Comparison of ENCODE assay signal across 22 cellular contexts in the genomic region with DNA sequence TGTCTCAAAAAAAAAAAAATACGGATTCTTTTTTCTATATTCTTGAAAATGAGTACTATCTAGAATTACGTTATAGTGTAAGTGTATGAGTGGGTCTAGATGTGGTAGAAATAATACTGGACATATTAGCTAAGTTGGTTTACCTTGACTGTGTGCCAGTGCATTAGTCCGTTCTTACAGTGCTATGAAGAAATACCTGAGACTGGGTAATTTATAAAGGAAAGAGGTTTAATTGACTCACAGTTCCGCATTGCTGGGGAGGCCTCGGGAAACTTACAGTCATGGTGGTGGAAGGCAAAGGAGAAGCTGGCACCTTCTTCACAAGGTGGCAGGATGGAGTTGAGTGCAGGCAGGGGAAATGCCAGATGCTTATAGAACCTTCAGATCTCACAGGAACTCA.
DNase-seq lines count a peak whose midpoint lies in the region; ATAC-seq and TF ChIP-seq lines count a peak whose summit lies in the region.
"Had no signal": no experiment of that assay in that cellular context is flagged by ENCODE, and none has a peak within 500 bp of the region (broad histone marks: within the 10 kb centered on the region; RNA-seq: fewer than 3 reads in every experiment).

No MANE protein-coding gene starts in this region.

- H3K27ac Mint-ChIP-seq in T-helper 17 cell: peak overlapping the region; percentile 5
- H3K27ac Mint-ChIP-seq: HFFc6 had no signal

- H3K27me3 ChIP-seq in sigmoid colon: no peaks in the 10 kb centered on the region
- H3K27me3 ChIP-seq: Peyer's patch had no signal

- H3K4me3 Mint-ChIP-seq in T-helper 17 cell: no peak overlapping the region
- H3K4me3 Mint-ChIP-seq: HFFc6 had no signal

- ATAC-seq in T-helper 17 cell (no peak), esophagus mucosa (peak; percentile 20), GM21717 (IDR thresholded peaks at IDR 0.05; ENCODE audit: unreplicated experiment) (no peak), HG02610 (IDR thresholded peaks at IDR 0.05; ENCODE audit: unreplicated experiment) (no peak), HG02678 (IDR thresholded peaks at IDR 0.05; ENCODE audit: unreplicated experiment) (no peak)
- ATAC-seq: SK-N-SH treated with all-trans-retinoic acid at 6 μM for 48 hours had no signal

- no peaks in the 10 kb centered on the region for H3K27me3 Mint-ChIP-seq in T-helper 17 cell
- H3K27me3 Mint-ChIP-seq: CD8-positive, alpha-beta memory T cell had no signal

- peaks cover 0 to 15% (median 6%) of the 10 kb centered on the region in 4 donors for H3K36me3 ChIP-seq in sigmoid colon

- H3K9me3 ChIP-seq in T-helper 17 cell (ENCODE audit: control insufficient read depth, low read length, poor library complexity, severe bottlenecking) (no peaks in the 10 kb centered on the region), sigmoid colon (no peaks in the 10 kb centered on the region)
- H3K9me3 ChIP-seq: Peyer's patch had no signal

- intact Hi-C loops in sigmoid colon (cut with DNase I): no loop called here

- H3K4me3 ChIP-seq in sigmoid colon: no peak overlapping the region
- H3K4me3 ChIP-seq: Peyer's patch had no signal

- DNase-seq in T-helper 17 cell (no peak), amniotic epithelial cell (ENCODE audit: low read depth) (peak; percentile 49), sigmoid colon (no peak), DMS53 (lab: John Stamatoyannopoulos, UW) (no peak)
- DNase-seq: ACHN; C1 segment of cervical spinal cord; CD8-positive, alpha-beta memory T cell; DMS79 treated with DMSO at 0.1 percent for 48 hours; H7; HFFc6; NCI-H1436; NCI-H2029; NCI-H446 treated with DMSO at 0.1 percent for 48 hours; NCI-H69; Peyer's patch; SIG-M5 had no signal

- H3K4me1 ChIP-seq in sigmoid colon: peaks cover 0 to 83% (median 83%) of the 10 kb centered on the region in 4 donors

- no peak for TF ChIP-seq POLR2A in sigmoid colon (IDR thresholded peaks at IDR 0.05)

- no peak for TF ChIP-seq EP300 in sigmoid colon (IDR thresholded peaks at IDR 0.05)

- WGBS in sigmoid colon, 2 donors: 95 to 97% methylated on average over 5 of the region's 5 CpGs

- peaks cover 15% of the 10 kb centered on the region for H3K4me1 Mint-ChIP-seq in T-helper 17 cell

- peak overlapping the region; percentile 72 to 96 (median 86) for H3K27ac ChIP-seq in sigmoid colon
- H3K27ac ChIP-seq: HL-60, Peyer's patch had no signal

- no peak for TF ChIP-seq CTCF in sigmoid colon (IDR thresholded peaks at IDR 0.05)

- peaks cover 2% of the 10 kb centered on the region for H3K36me3 Mint-ChIP-seq in T-helper 17 cell (ENCODE audit: low read depth)
